ENCODE assay signal across 1 cellular context in the genomic region with DNA sequence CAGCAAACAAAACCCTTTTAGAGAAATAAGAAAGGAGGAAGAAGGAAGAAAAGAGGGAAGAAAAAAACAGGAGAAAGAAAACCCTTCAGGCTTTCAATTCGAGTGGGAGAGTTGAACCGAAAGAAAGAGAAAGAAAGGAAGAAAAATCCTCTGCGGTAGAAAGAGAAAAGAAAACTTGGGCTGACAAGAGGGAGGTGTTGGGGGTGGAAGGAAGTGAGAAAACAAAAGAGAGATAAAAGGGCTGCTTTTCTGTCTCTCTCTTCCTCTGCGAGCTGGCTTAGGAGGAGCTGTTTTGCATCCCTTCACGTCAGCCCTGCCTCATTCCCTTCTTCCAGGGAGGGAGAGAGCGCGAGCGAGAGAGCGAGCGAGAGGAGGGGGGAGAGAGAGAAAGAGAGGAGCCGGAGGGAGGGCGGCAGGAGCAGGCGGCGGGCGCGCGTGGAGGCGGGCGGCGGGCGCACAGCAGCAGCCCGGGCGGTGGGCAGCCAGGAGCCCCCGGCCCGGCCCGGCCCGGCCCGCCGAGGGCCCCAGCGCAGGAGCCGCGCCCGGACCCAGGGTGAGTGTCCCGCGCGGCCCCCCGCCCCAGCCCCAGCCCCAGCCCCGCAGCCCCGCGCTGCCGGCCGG.
A peak's percentile ranks its signal among the peaks of the same experiment; 100 is the strongest.
TF ChIP-seq lines count a peak whose summit lies in the region.

A gene with protein sequence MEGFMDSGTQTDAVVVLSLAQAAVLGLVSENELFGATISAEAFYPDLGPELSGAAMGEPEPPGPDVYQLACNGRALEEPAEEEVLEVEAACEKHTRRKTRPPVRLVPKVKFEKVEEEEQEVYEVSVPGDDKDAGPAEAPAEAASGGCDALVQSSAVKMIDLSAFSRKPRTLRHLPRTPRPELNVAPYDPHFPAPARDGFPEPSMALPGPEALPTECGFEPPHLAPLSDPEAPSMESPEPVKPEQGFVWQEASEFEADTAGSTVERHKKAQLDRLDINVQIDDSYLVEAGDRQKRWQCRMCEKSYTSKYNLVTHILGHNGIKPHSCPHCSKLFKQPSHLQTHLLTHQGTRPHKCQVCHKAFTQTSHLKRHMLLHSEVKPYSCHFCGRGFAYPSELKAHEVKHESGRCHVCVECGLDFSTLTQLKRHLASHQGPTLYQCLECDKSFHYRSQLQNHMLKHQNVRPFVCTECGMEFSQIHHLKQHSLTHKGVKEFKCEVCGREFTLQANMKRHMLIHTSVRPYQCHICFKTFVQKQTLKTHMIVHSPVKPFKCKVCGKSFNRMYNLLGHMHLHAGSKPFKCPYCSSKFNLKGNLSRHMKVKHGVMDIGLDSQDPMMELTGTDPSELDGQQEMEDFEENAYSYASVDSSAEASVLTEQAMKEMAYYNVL (plus strand): TSS at position 263 of the 621 bp plus-strand sequence. CDS start 65,814 bp downstream, outside the sequence.

TF ChIP-seq in K562, 482 proteins besides CTCF, POLR2A, EP300 and RAD21 (continued from another document and continues in another):
- TF ChIP-seq, protein P1, sequence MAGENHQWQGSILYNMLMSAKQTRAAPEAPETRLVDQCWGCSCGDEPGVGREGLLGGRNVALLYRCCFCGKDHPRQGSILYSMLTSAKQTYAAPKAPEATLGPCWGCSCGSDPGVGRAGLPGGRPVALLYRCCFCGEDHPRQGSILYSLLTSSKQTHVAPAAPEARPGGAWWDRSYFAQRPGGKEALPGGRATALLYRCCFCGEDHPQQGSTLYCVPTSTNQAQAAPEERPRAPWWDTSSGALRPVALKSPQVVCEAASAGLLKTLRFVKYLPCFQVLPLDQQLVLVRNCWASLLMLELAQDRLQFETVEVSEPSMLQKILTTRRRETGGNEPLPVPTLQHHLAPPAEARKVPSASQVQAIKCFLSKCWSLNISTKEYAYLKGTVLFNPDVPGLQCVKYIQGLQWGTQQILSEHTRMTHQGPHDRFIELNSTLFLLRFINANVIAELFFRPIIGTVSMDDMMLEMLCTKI (IDR thresholded peaks at IDR 0.05; ENCODE audit: partially characterized antibody) = no peak
- no peak for TF ChIP-seq SMAD3 (CRISPR knock-in tag; conservative IDR thresholded peaks at IDR 0.05)
- TF ChIP-seq SMARCC2 (IDR thresholded peaks at IDR 0.05; ENCODE audit: low read depth) = 0 out of 2 replicates have a peak, but pooled peaks have one; percentile 30
- no peak for TF ChIP-seq CREBBP (IDR thresholded peaks at IDR 0.05; ENCODE audit: low read depth, low read length)
- no peak for TF ChIP-seq ZNF175 (CRISPR knock-in tag; IDR thresholded peaks at IDR 0.05; ENCODE audit: low read depth)
- TF ChIP-seq, protein P2, sequence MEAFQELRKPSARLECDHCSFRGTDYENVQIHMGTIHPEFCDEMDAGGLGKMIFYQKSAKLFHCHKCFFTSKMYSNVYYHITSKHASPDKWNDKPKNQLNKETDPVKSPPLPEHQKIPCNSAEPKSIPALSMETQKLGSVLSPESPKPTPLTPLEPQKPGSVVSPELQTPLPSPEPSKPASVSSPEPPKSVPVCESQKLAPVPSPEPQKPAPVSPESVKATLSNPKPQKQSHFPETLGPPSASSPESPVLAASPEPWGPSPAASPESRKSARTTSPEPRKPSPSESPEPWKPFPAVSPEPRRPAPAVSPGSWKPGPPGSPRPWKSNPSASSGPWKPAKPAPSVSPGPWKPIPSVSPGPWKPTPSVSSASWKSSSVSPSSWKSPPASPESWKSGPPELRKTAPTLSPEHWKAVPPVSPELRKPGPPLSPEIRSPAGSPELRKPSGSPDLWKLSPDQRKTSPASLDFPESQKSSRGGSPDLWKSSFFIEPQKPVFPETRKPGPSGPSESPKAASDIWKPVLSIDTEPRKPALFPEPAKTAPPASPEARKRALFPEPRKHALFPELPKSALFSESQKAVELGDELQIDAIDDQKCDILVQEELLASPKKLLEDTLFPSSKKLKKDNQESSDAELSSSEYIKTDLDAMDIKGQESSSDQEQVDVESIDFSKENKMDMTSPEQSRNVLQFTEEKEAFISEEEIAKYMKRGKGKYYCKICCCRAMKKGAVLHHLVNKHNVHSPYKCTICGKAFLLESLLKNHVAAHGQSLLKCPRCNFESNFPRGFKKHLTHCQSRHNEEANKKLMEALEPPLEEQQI (IDR thresholded peaks at IDR 0.05) = no peak
- TF ChIP-seq CC2D1A (IDR thresholded peaks at IDR 0.05) = no peak
- TF ChIP-seq ZNF12 (CRISPR knock-in tag; IDR thresholded peaks at IDR 0.05) = no peak
- TF ChIP-seq, protein P3, sequence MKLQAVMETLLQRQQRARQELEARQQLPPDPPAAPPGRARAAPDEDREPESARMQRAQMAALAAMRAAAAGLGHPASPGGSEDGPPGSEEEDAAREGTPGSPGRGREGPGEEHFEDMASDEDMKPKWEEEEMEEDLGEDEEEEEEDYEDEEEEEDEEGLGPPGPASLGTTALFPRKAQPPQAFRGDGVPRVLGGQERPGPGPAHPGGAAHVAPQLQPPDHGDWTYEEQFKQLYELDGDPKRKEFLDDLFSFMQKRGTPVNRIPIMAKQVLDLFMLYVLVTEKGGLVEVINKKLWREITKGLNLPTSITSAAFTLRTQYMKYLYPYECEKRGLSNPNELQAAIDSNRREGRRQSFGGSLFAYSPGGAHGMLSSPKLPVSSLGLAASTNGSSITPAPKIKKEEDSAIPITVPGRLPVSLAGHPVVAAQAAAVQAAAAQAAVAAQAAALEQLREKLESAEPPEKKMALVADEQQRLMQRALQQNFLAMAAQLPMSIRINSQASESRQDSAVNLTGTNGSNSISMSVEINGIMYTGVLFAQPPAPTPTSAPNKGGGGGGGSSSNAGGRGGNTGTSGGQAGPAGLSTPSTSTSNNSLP (IDR thresholded peaks at IDR 0.05; ENCODE audit: borderline replicate concordance, low read depth, low read length) = no peak
- no peak for TF ChIP-seq RBM39 (optimal IDR thresholded peaks at IDR 0.05; ENCODE audit: low read depth, low read length)
- TF ChIP-seq PHB2 (IDR thresholded peaks at IDR 0.05; ENCODE audit: low read depth) = peak; percentile 53; the same call in 1 of the 2 replicates
- no peak for TF ChIP-seq GATA2 (CRISPR knock-in tag; IDR thresholded peaks at IDR 0.05)
- TF ChIP-seq CBX1 (IDR thresholded peaks at IDR 0.05; ENCODE audit: low read depth) = no peak
- TF ChIP-seq, protein P4, sequence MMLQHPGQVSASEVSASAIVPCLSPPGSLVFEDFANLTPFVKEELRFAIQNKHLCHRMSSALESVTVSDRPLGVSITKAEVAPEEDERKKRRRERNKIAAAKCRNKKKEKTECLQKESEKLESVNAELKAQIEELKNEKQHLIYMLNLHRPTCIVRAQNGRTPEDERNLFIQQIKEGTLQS (IDR thresholded peaks at IDR 0.05) = no peak
- TF ChIP-seq, protein P4 (CRISPR knock-in tag; conservative IDR thresholded peaks at IDR 0.05) = no peak
- TF ChIP-seq RFX1 (IDR thresholded peaks at IDR 0.05) = no peak
- TF ChIP-seq STAT5A (IDR thresholded peaks at IDR 0.05; ENCODE audit: borderline replicate concordance, low read length) = no peak
- TF ChIP-seq SMAD4 (CRISPR knock-in tag; conservative IDR thresholded peaks at IDR 0.05) = no peak
- TF ChIP-seq ZNF354B (CRISPR knock-in tag; IDR thresholded peaks at IDR 0.05) = no peak
- no peak for TF ChIP-seq MAFK (IDR thresholded peaks at IDR 0.05; ENCODE audit: low read length)
- TF ChIP-seq ELF2 (CRISPR knock-in tag; IDR thresholded peaks at IDR 0.05) = no peak
- TF ChIP-seq ZNF830 (CRISPR knock-in tag; IDR thresholded peaks at IDR 0.05) = no peak
- TF ChIP-seq, protein P5, sequence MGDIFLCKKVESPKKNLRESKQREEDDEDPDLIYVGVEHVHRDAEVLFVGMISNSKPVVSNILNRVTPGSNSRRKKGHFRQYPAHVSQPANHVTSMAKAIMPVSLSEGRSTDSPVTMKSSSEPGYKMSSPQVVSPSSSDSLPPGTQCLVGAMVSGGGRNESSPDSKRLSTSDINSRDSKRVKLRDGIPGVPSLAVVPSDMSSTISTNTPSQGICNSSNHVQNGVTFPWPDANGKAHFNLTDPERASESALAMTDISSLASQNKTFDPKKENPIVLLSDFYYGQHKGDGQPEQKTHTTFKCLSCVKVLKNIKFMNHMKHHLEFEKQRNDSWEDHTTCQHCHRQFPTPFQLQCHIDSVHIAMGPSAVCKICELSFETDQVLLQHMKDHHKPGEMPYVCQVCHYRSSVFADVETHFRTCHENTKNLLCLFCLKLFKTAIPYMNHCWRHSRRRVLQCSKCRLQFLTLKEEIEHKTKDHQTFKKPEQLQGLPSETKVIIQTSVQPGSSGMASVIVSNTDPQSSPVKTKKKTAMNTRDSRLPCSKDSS (IDR thresholded peaks at IDR 0.05; ENCODE audit: low read depth, partially characterized antibody) = no peak
- no peak for TF ChIP-seq MYNN (IDR thresholded peaks at IDR 0.05)
- no peak for TF ChIP-seq MYNN (CRISPR knock-in tag; IDR thresholded peaks at IDR 0.05)
- TF ChIP-seq KAT8 (IDR thresholded peaks at IDR 0.05; ENCODE audit: low read depth) = no peak
- TF ChIP-seq, protein P6, sequence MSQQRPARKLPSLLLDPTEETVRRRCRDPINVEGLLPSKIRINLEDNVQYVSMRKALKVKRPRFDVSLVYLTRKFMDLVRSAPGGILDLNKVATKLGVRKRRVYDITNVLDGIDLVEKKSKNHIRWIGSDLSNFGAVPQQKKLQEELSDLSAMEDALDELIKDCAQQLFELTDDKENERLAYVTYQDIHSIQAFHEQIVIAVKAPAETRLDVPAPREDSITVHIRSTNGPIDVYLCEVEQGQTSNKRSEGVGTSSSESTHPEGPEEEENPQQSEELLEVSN (IDR thresholded peaks at IDR 0.05; ENCODE audit: borderline replicate concordance in 1 of 2, extremely low read depth in 1 of 2, insufficient read depth in 1 of 2, insufficient read length in 1 of 2, low read depth in 1 of 2, low read length in 1 of 2, poor library complexity in 1 of 2, severe bottlenecking in 1 of 2) = peak in 1 of 2 experiments; percentile 50
- TF ChIP-seq, protein P7, sequence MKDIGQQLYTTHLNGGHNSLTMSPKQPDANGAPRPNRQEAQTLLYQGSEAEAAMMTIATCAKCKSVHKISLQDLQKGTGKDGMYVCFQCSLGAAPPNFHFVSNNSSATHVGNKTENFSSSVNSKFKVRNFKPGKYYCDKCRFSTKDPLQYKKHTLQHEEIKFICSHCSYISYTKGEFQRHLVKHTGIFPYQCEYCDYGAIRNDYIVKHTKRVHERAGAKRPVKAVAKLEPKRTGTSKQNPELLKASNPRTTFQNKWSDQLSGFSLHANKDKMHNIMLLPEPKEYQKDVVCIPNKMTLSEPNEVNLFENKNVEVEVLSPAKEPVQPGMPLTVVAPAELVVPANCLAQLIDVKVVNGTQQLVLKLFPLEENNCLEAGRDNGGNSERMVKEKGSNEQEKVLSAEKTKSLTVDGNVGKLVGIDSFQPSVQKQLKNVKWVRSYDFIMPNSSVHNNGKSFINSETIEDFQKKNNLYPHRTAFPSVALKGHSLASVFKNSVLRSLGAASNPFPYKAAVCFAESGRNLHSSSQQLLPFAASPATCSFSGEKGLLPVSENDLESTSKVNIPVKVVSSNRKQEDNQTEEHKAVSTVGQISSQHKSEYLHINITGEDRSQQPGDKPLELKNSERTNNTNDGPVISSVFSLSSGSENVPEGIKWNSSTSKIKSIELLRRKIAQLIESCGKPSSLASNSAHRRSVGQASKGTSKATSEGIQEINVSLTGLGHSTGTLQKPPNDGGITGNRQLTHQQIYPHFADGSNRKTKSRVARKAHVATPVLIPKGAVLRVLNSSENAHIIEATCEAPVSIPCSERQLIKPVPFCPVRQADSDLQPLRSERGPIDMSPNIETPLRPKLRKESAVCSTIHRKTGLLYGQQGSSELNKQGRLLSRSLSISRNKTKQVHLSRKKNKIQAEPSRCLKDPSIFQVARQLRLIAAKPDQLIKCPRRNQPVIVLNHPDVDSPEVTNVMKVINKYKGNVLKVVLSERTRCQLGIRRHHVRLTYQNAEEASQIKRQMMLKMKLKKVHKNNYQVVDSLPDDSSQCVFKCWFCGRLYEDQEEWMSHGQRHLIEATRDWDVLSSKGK (CRISPR knock-in tag; IDR thresholded peaks at IDR 0.05) = no peak
- TF ChIP-seq CREM (IDR thresholded peaks at IDR 0.05; ENCODE audit: low read depth) = no peak
- no peak for TF ChIP-seq RBM14 (IDR thresholded peaks at IDR 0.05; ENCODE audit: borderline replicate concordance, insufficient read depth, low read depth, low read length)
- no peak for TF ChIP-seq ZNF140 (CRISPR knock-in tag; IDR thresholded peaks at IDR 0.05)
- no peak for TF ChIP-seq ZFP36 (IDR thresholded peaks at IDR 0.05; ENCODE audit: low read depth, low read length, partially characterized antibody)
- TF ChIP-seq FUS (optimal IDR thresholded peaks at IDR 0.05; ENCODE audit: low read depth, low read length) = no peak
- TF ChIP-seq CBFB (CRISPR knock-in tag; IDR thresholded peaks at IDR 0.05) = no peak
- TF ChIP-seq ZC3H4 (CRISPR knock-in tag; IDR thresholded peaks at IDR 0.05; ENCODE audit: borderline replicate concordance) = no peak
- TF ChIP-seq, protein P8, sequence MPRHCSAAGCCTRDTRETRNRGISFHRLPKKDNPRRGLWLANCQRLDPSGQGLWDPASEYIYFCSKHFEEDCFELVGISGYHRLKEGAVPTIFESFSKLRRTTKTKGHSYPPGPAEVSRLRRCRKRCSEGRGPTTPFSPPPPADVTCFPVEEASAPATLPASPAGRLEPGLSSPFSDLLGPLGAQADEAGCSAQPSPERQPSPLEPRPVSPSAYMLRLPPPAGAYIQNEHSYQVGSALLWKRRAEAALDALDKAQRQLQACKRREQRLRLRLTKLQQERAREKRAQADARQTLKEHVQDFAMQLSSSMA (CRISPR knock-in tag; IDR thresholded peaks at IDR 0.05) = no peak
- peak; percentile 3; the same call in 1 of the 2 replicates for TF ChIP-seq ELF4 (CRISPR knock-in tag; IDR thresholded peaks at IDR 0.05)
- TF ChIP-seq ZNF133 (CRISPR knock-in tag; IDR thresholded peaks at IDR 0.05) = no peak
- TF ChIP-seq ZNF695 (CRISPR knock-in tag; IDR thresholded peaks at IDR 0.05) = no peak
- TF ChIP-seq RUNX1 (IDR thresholded peaks at IDR 0.05; ENCODE audit: low read depth) = no peak
- no peak for TF ChIP-seq BHLHE40 (IDR thresholded peaks at IDR 0.05; ENCODE audit: low read length)
- TF ChIP-seq, protein P9, sequence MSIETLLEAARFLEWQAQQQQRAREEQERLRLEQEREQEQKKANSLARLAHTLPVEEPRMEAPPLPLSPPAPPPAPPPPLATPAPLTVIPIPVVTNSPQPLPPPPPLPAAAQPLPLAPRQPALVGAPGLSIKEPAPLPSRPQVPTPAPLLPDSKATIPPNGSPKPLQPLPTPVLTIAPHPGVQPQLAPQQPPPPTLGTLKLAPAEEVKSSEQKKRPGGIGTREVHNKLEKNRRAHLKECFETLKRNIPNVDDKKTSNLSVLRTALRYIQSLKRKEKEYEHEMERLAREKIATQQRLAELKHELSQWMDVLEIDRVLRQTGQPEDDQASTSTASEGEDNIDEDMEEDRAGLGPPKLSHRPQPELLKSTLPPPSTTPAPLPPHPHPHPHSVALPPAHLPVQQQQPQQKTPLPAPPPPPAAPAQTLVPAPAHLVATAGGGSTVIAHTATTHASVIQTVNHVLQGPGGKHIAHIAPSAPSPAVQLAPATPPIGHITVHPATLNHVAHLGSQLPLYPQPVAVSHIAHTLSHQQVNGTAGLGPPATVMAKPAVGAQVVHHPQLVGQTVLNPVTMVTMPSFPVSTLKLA (conservative IDR thresholded peaks at IDR 0.05) = no peak
- no peak for TF ChIP-seq NR1H2 (CRISPR knock-in tag; IDR thresholded peaks at IDR 0.05)
- TF ChIP-seq ZFPM2 (CRISPR knock-in tag; IDR thresholded peaks at IDR 0.05) = no peak
- TF ChIP-seq ZKSCAN3 (CRISPR knock-in tag; IDR thresholded peaks at IDR 0.05) = no peak
- no peak for TF ChIP-seq ETV1 (tag; conservative IDR thresholded peaks at IDR 0.05; ENCODE audit: low read depth)
- TF ChIP-seq NFYB (IDR thresholded peaks at IDR 0.05; ENCODE audit: extremely low read depth, insufficient read length) = no peak
- no peak for TF ChIP-seq ZSCAN29 (IDR thresholded peaks at IDR 0.05)
- TF ChIP-seq POLR2G (IDR thresholded peaks at IDR 0.05; ENCODE audit: low read depth, low read length) = peak; percentile 37; the same call in 1 of the 2 replicates
- no peak for TF ChIP-seq SRSF3 (IDR thresholded peaks at IDR 0.05; ENCODE audit: insufficient read depth, low read length)
- no peak for TF ChIP-seq POLR2H (tag; IDR thresholded peaks at IDR 0.05; ENCODE audit: low read depth)
